ENCODE assay signal across 1 cellular context in the genomic region with DNA sequence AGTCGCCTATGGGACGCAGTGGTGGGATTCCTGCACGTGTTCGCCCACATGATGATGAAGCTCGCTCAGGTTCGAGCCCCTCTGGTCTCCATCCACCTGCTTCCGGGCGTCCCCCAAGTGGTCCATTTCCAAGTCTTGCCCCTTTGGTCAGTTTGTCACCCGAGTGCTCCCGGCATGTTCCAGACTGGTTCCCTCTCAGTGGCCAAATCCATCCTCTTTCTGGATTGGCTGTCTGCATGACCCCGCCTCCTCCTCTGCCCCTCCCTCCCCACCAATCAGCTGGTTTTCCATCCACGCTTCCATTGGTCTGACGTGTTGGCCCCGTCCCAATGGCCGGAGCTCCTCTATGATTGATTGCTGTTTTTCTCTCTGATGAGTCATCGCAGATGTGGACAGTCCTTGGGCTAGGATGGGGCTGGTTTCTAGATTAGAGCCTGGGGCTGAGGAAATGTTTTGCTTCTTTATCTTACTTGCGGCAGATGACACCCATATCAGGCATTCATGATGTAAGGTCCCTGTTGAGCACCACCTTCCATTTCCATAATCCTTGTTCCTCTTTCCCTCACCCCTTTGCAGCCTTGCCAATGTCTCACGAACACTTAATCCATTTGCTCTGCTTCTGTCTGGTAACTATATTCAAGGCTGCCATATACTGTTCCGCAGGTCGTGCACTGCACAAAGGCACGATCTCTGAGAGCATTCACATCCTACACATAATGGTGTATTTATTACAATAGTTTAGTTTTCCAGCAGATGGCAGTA.
TF ChIP-seq lines count a peak whose summit lies in the region.

No MANE protein-coding gene starts in this region.

TF ChIP-seq in K562, 482 proteins besides CTCF, POLR2A, EP300 and RAD21 (continued from another document and continues in another):
- TF ChIP-seq PBX2 (CRISPR knock-in tag; IDR thresholded peaks at IDR 0.05; ENCODE audit: low read depth) (peak; percentile 98), PBX2 (tag; conservative IDR thresholded peaks at IDR 0.05; ENCODE audit: low read depth) (peak; percentile 100), MXI1 (IDR thresholded peaks at IDR 0.05; ENCODE audit: low read depth, low read length) (no peak; the same call in 1 of the 2 replicates), MYNN (IDR thresholded peaks at IDR 0.05) (peak; percentile 79), MYNN (CRISPR knock-in tag; IDR thresholded peaks at IDR 0.05) (no peak), ZNF57 (CRISPR knock-in tag; IDR thresholded peaks at IDR 0.05) (no peak), FIP1L1 (IDR thresholded peaks at IDR 0.05; ENCODE audit: low read depth, low read length, poor library complexity, severe bottlenecking) (no peak), KLF13 (tag; IDR thresholded peaks at IDR 0.05; ENCODE audit: borderline replicate concordance, low read depth) (no peak; the same call in 1 of the 2 replicates), HMG20B (CRISPR knock-in tag; IDR thresholded peaks at IDR 0.05) (no peak), ZNF407 (IDR thresholded peaks at IDR 0.05; ENCODE audit: low read depth) (no peak), ATF3 (IDR thresholded peaks at IDR 0.05) (peak; percentile 100), ATF3 (CRISPR knock-in tag; conservative IDR thresholded peaks at IDR 0.05) (peak; percentile 100), KDM1A (IDR thresholded peaks at IDR 0.05) (peak; percentile 88 to 92), ZNF277 (CRISPR knock-in tag; IDR thresholded peaks at IDR 0.05; ENCODE audit: borderline replicate concordance) (no peak), ADNP (tag; IDR thresholded peaks at IDR 0.05) (no peak), FOXP1 (CRISPR knock-in tag; IDR thresholded peaks at IDR 0.05) (no peak), ZNF146 (CRISPR knock-in tag; IDR thresholded peaks at IDR 0.05; ENCODE audit: unreplicated experiment) (no peak), POLR2G (IDR thresholded peaks at IDR 0.05; ENCODE audit: low read depth, low read length) (peak; percentile 77), KHSRP (IDR thresholded peaks at IDR 0.05) (0 out of 2 replicates have a peak, but pooled peaks have one; percentile 64)
- TF ChIP-seq, protein P1, sequence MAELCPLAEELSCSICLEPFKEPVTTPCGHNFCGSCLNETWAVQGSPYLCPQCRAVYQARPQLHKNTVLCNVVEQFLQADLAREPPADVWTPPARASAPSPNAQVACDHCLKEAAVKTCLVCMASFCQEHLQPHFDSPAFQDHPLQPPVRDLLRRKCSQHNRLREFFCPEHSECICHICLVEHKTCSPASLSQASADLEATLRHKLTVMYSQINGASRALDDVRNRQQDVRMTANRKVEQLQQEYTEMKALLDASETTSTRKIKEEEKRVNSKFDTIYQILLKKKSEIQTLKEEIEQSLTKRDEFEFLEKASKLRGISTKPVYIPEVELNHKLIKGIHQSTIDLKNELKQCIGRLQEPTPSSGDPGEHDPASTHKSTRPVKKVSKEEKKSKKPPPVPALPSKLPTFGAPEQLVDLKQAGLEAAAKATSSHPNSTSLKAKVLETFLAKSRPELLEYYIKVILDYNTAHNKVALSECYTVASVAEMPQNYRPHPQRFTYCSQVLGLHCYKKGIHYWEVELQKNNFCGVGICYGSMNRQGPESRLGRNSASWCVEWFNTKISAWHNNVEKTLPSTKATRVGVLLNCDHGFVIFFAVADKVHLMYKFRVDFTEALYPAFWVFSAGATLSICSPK (IDR thresholded peaks at IDR 0.05; ENCODE audit: borderline replicate concordance) = 0 out of 2 replicates have a peak, but pooled peaks have one; percentile 57
- TF ChIP-seq, protein P2, sequence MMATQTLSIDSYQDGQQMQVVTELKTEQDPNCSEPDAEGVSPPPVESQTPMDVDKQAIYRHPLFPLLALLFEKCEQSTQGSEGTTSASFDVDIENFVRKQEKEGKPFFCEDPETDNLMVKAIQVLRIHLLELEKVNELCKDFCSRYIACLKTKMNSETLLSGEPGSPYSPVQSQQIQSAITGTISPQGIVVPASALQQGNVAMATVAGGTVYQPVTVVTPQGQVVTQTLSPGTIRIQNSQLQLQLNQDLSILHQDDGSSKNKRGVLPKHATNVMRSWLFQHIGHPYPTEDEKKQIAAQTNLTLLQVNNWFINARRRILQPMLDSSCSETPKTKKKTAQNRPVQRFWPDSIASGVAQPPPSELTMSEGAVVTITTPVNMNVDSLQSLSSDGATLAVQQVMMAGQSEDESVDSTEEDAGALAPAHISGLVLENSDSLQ (IDR thresholded peaks at IDR 0.05) = peak; percentile 99
- TF ChIP-seq, protein P3, sequence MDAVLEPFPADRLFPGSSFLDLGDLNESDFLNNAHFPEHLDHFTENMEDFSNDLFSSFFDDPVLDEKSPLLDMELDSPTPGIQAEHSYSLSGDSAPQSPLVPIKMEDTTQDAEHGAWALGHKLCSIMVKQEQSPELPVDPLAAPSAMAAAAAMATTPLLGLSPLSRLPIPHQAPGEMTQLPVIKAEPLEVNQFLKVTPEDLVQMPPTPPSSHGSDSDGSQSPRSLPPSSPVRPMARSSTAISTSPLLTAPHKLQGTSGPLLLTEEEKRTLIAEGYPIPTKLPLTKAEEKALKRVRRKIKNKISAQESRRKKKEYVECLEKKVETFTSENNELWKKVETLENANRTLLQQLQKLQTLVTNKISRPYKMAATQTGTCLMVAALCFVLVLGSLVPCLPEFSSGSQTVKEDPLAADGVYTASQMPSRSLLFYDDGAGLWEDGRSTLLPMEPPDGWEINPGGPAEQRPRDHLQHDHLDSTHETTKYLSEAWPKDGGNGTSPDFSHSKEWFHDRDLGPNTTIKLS (IDR thresholded peaks at IDR 0.05; ENCODE audit: borderline replicate concordance, low read depth) = peak; percentile 40; the same call in 1 of the 2 replicates
- TF ChIP-seq, protein P4, sequence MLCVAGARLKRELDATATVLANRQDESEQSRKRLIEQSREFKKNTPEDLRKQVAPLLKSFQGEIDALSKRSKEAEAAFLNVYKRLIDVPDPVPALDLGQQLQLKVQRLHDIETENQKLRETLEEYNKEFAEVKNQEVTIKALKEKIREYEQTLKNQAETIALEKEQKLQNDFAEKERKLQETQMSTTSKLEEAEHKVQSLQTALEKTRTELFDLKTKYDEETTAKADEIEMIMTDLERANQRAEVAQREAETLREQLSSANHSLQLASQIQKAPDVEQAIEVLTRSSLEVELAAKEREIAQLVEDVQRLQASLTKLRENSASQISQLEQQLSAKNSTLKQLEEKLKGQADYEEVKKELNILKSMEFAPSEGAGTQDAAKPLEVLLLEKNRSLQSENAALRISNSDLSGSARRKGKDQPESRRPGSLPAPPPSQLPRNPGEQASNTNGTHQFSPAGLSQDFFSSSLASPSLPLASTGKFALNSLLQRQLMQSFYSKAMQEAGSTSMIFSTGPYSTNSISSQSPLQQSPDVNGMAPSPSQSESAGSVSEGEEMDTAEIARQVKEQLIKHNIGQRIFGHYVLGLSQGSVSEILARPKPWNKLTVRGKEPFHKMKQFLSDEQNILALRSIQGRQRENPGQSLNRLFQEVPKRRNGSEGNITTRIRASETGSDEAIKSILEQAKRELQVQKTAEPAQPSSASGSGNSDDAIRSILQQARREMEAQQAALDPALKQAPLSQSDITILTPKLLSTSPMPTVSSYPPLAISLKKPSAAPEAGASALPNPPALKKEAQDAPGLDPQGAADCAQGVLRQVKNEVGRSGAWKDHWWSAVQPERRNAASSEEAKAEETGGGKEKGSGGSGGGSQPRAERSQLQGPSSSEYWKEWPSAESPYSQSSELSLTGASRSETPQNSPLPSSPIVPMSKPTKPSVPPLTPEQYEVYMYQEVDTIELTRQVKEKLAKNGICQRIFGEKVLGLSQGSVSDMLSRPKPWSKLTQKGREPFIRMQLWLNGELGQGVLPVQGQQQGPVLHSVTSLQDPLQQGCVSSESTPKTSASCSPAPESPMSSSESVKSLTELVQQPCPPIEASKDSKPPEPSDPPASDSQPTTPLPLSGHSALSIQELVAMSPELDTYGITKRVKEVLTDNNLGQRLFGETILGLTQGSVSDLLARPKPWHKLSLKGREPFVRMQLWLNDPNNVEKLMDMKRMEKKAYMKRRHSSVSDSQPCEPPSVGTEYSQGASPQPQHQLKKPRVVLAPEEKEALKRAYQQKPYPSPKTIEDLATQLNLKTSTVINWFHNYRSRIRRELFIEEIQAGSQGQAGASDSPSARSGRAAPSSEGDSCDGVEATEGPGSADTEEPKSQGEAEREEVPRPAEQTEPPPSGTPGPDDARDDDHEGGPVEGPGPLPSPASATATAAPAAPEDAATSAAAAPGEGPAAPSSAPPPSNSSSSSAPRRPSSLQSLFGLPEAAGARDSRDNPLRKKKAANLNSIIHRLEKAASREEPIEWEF (CRISPR knock-in tag; IDR thresholded peaks at IDR 0.05) = no peak
